8 cellular contexts compared by ENCODE assay signal in the genomic region with DNA sequence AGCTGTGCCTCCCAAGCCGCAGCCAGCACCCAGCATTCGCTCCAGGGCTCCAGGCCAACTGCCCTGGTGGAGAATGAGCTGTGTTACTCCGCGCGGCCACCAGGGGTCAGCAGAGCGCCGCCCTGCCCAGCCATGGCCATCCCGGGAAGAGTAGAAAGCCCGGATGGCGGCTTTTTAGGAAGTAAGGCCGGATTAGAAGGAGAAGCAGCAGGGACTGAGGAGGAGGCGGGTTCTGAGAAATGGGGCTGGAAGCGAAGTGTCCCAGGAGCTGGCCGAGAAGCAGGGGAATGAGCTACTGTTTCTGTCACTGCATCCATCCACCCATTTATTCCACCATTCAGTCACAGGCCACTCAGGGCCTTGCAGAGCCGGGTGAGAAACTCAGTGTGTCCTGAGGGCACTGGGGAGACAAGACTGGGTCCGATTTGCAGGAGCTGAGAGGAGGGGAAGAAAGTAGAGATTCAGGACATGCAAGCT. TPM values are rescaled to one million over a fixed set of nuclear protein-coding genes. Genes with fewer than 3 reads are reported as not detected.
DNase-seq lines count a peak whose midpoint lies in the region; ATAC-seq and TF ChIP-seq lines count a peak whose summit lies in the region.

No MANE protein-coding gene starts in this region.

- no peak overlapping the region for H4K91ac ChIP-seq in H9 (ENCODE audit: insufficient read length, low read depth, low read length)

- no peak overlapping the region for H2BK20ac ChIP-seq in H9 (ENCODE audit: low read depth, low read length, poor library complexity, severe bottlenecking)

- H3K36me3 ChIP-seq in BLaER1 treated with 17β-estradiol and CSF1 and Interleukin-3, amounts not matched to agents 10 nM and 100 nM = no peaks in the 10 kb centered on the region
- H3K36me3 ChIP-seq in effector memory CD4-positive, alpha-beta T cell (ENCODE audit: control insufficient read depth, insufficient read depth, low read length) = no peaks in the 10 kb centered on the region

- no peak overlapping the region for H4K5ac ChIP-seq in H9 (ENCODE audit: insufficient read length, low read depth, low read length)

- peaks cover 8 to 10% of the 10 kb centered on the region in 2 experiments for H3K4me1 Mint-ChIP-seq in H9
- H3K4me1 Mint-ChIP-seq in activated CD8-positive, alpha-beta T cell treated with anti-CD3 and anti-CD28 coated beads, Interleukin-2, amount 10 ng/mL, durations not matched to agents 7 days and 5 days (ENCODE audit: low read depth) = peaks cover 10% of the 10 kb centered on the region
- H3K4me1 Mint-ChIP-seq in mesothelial cell of epicardium = peaks cover 4% of the 10 kb centered on the region

- H3K56ac ChIP-seq in H9 (ENCODE audit: insufficient read length, low read depth, low read length) = no peak overlapping the region

- H3K14ac ChIP-seq in H9 (ENCODE audit: insufficient read depth, low read length) = no peak overlapping the region

- H3K79me1 ChIP-seq in H9 (ENCODE audit: insufficient read depth, low read depth, low read length, poor library complexity, severe bottlenecking) = no peaks in the 10 kb centered on the region

- no peak overlapping the region for H2AFZ ChIP-seq in H9 (ENCODE audit: low read length)

- H2AK5ac ChIP-seq in H9 (ENCODE audit: insufficient read length, low read length) = no peak overlapping the region

- H3K36me3 Mint-ChIP-seq in H9 (ENCODE audit: insufficient read depth in 1 of 3, low read depth in 3 of 3) = peaks cover 0 to 7% (median 0%) of the 10 kb centered on the region in 3 experiments; a peak in 2 of 7 replicates
- no peaks in the 10 kb centered on the region for H3K36me3 Mint-ChIP-seq in activated CD8-positive, alpha-beta T cell treated with anti-CD3 and anti-CD28 coated beads, Interleukin-2, amount 10 ng/mL, durations not matched to agents 7 days and 5 days (ENCODE audit: low read depth)
- H3K36me3 Mint-ChIP-seq in mesothelial cell of epicardium = peaks cover 2% of the 10 kb centered on the region

- no peak overlapping the region for H2BK12ac ChIP-seq in H9 (ENCODE audit: insufficient read length, low read depth, low read length)

- H3K4me1 ChIP-seq in BLaER1 treated with 17β-estradiol and CSF1 and Interleukin-3, amounts not matched to agents 10 nM and 100 nM = peaks cover 0 to 7% (median 0%) of the 10 kb centered on the region in 10 experiments; a peak in 2 of 20 replicates
- no peaks in the 10 kb centered on the region for H3K4me1 ChIP-seq in H9 (ENCODE audit: insufficient read depth, low read length)
- peaks cover 6% of the 10 kb centered on the region for H3K4me1 ChIP-seq in effector memory CD4-positive, alpha-beta T cell (ENCODE audit: control insufficient read depth, insufficient read depth, low read length, poor library complexity, severe bottlenecking)

- peak overlapping the region in 1 of 2 experiments; percentile 60; a peak in 3 of 5 replicates for H3K4me3 Mint-ChIP-seq in H9
- H3K4me3 Mint-ChIP-seq in activated CD8-positive, alpha-beta T cell treated with anti-CD3 and anti-CD28 coated beads, Interleukin-2, amount 10 ng/mL, durations not matched to agents 7 days and 5 days = no peak overlapping the region
- no peak overlapping the region for H3K4me3 Mint-ChIP-seq in mesothelial cell of epicardium

- POLR2A ChIA-PET in activated CD8-positive, alpha-beta T cell treated with anti-CD3 and anti-CD28 coated beads, Interleukin-2, amount 10 ng/mL, durations not matched to agents 7 days and 5 days (lab: Charles Lee) = interaction anchor here (1.2 kb wide), 2 partner anchors 101 to 231 kb away, joined by 3 to 4 read pairs; a partner anchor contains a TSS

- H3K18ac ChIP-seq in H9 (ENCODE audit: insufficient read length, low read depth, low read length) = no peak overlapping the region

- H3K9me3 Mint-ChIP-seq in H9 = peaks cover 8 to 9% of the 10 kb centered on the region in 2 experiments
- H3K9me3 Mint-ChIP-seq in activated CD8-positive, alpha-beta T cell treated with anti-CD3 and anti-CD28 coated beads, Interleukin-2, amount 10 ng/mL, durations not matched to agents 7 days and 5 days (ENCODE audit: insufficient read depth) = no peaks in the 10 kb centered on the region
- H3K9me3 Mint-ChIP-seq in mesothelial cell of epicardium = no peaks in the 10 kb centered on the region

- no peak overlapping the region for H3K23ac ChIP-seq in H9 (ENCODE audit: insufficient read length, low read depth, low read length)

- no peak overlapping the region for H2BK15ac ChIP-seq in H9 (ENCODE audit: low read depth, low read length)

- H3K4me2 ChIP-seq in BLaER1 treated with 17β-estradiol and CSF1 and Interleukin-3, amounts not matched to agents 10 nM and 100 nM = peak overlapping the region in 9 of 11 experiments; percentile 7 to 57 (median 39); a peak in 14 of 22 replicates
- H3K4me2 ChIP-seq in H9 (ENCODE audit: insufficient read depth, insufficient read length, low read length) = no peak overlapping the region

- no peak overlapping the region for H2BK5ac ChIP-seq in H9 (ENCODE audit: insufficient read length, low read length)

- CTCF ChIA-PET in activated CD8-positive, alpha-beta T cell treated with anti-CD3 and anti-CD28 coated beads, Interleukin-2, amount 10 ng/mL, durations not matched to agents 7 days and 5 days (lab: Charles Lee) = interaction anchor here (0.5 to 5.0 kb wide), 90 partner anchors 9 to 378 kb away, joined by 3 to 66 read pairs (median 4); a partner anchor contains a TSS

- no peak overlapping the region for H3K9ac ChIP-seq in BLaER1 treated with 17β-estradiol and CSF1 and Interleukin-3, amounts not matched to agents 10 nM and 100 nM
- H3K9ac ChIP-seq in H9 (ENCODE audit: extremely low read depth, insufficient read length, low read length) = no peak overlapping the region

- no peak overlapping the region for H3T11ph ChIP-seq in H9 (ENCODE audit: low read length)

- H3K4me3 ChIP-seq in BLaER1 treated with 17β-estradiol and CSF1 and Interleukin-3, amounts not matched to agents 10 nM and 100 nM = no peak overlapping the region
- no peak overlapping the region for H3K4me3 ChIP-seq in effector memory CD4-positive, alpha-beta T cell (ENCODE audit: insufficient read depth, low read depth, low read length, poor library complexity, severe bottlenecking)

- H3K27me3 ChIP-seq in BLaER1 treated with 17β-estradiol and CSF1 and Interleukin-3, amounts not matched to agents 10 nM and 100 nM = peaks cover under 1 to 6% (median 2%) of the 10 kb centered on the region in 11 experiments; a peak in 15 of 22 replicates
- H3K27me3 ChIP-seq in H9 (ENCODE audit: insufficient read depth, low read length) = no peaks in the 10 kb centered on the region
- H3K27me3 ChIP-seq in effector memory CD4-positive, alpha-beta T cell (replicated peaks; ENCODE audit: control insufficient read depth, insufficient read depth, low read length, poor library complexity, severe bottlenecking) = peaks cover 4% of the 10 kb centered on the region

- H3K9me3 ChIP-seq in BLaER1 treated with 17β-estradiol and CSF1 and Interleukin-3, amounts not matched to agents 10 nM and 100 nM (replicated peaks in 1 of 11) = peaks cover 0 to 11% (median 5%) of the 10 kb centered on the region in 11 experiments; a peak in 8 of 22 replicates
- H3K9me3 ChIP-seq in H9 (ENCODE audit: control insufficient read depth, low read depth, low read length) = no peaks in the 10 kb centered on the region
- H3K9me3 ChIP-seq in effector memory CD4-positive, alpha-beta T cell (ENCODE audit: control insufficient read depth, low read length) = no peaks in the 10 kb centered on the region

- peak; percentile 81 for ATAC-seq in activated CD8-positive, alpha-beta T cell treated with anti-CD3 and anti-CD28 coated beads, Interleukin-2, amount 10 ng/mL, durations not matched to agents 7 days and 5 days
- ATAC-seq in HG02840 (IDR thresholded peaks at IDR 0.05; ENCODE audit: low FRiP score, unreplicated experiment) = no peak

- H4K8ac ChIP-seq in H9 (replicated peaks; ENCODE audit: insufficient read length, low read depth, low read length) = no peak overlapping the region

- no peaks in the 10 kb centered on the region for H4K20me1 ChIP-seq in BLaER1 treated with 17β-estradiol and CSF1 and Interleukin-3, amounts not matched to agents 10 nM and 100 nM
- no peaks in the 10 kb centered on the region for H4K20me1 ChIP-seq in H9 (ENCODE audit: control insufficient read depth, insufficient read depth, insufficient read length)

- H3K27me3 Mint-ChIP-seq in H9 (ENCODE audit: low read depth) = peaks cover 29% of the 10 kb centered on the region
- H3K27me3 Mint-ChIP-seq in activated CD8-positive, alpha-beta T cell treated with anti-CD3 and anti-CD28 coated beads, Interleukin-2, amount 10 ng/mL, durations not matched to agents 7 days and 5 days (ENCODE audit: low read depth) = peaks cover 8% of the 10 kb centered on the region
- no peaks in the 10 kb centered on the region for H3K27me3 Mint-ChIP-seq in mesothelial cell of epicardium (ENCODE audit: low read depth)

- H2BK120ac ChIP-seq in H9 (ENCODE audit: low read depth, low read length, poor library complexity, severe bottlenecking) = no peak overlapping the region

- TF ChIP-seq CTCF in H9 (conservative IDR thresholded peaks at IDR 0.05) (peak; percentile 99), mesothelial cell of epicardium (IDR thresholded peaks at IDR 0.05; ENCODE audit: unreplicated experiment) (peak; percentile 99)

- no CpG with 5 or more reads among the region's 16 CpGs for WGBS in H9 (ENCODE audit: extremely low coverage, insufficient read length, low lambda C conversion rate)

- H3K79me2 ChIP-seq in H9 (ENCODE audit: insufficient read depth, low read length) = no peaks in the 10 kb centered on the region

- H3K27ac Mint-ChIP-seq in H9 (peak overlapping the region in 1 of 3 experiments; percentile 3; a peak in 1 of 7 replicates), mesothelial cell of epicardium (no peak overlapping the region)
- H3K27ac Mint-ChIP-seq in activated CD8-positive, alpha-beta T cell treated with anti-CD3 and anti-CD28 coated beads, Interleukin-2, amount 10 ng/mL, durations not matched to agents 7 days and 5 days = peak overlapping the region; percentile 10

- no peak overlapping the region for H3K27ac ChIP-seq in BLaER1 treated with 17β-estradiol and CSF1 and Interleukin-3, amounts not matched to agents 10 nM and 100 nM
- H3K27ac ChIP-seq in H9 (ENCODE audit: insufficient read length, low read depth, low read length) = no peak overlapping the region
- H3K27ac ChIP-seq in effector memory CD4-positive, alpha-beta T cell (ENCODE audit: insufficient read depth, low read length, poor library complexity, severe bottlenecking) = no peak overlapping the region

- no peak overlapping the region for H3K4ac ChIP-seq in H9 (ENCODE audit: low read depth, low read length)

- H3K23me2 ChIP-seq in H9 (ENCODE audit: insufficient read length, low read depth, low read length, poor library complexity, severe bottlenecking) = no peaks in the 10 kb centered on the region

- DNase-seq in H9 (peak; percentile 89), NCI-H69 (lab: John Stamatoyannopoulos, UW) (peak; percentile 80), mesothelial cell of epicardium (ENCODE audit: low spot score in 2 of 2, unreplicated experiment in 2 of 2) (peak; percentile 64 to 91)
- peak; percentile 66 for DNase-seq in activated CD8-positive, alpha-beta T cell treated with anti-CD3 and anti-CD28 coated beads, Interleukin-2, amount 10 ng/mL, durations not matched to agents 7 days and 5 days
- peak; percentile 34 to 47 (median 36) for DNase-seq in effector memory CD4-positive, alpha-beta T cell
- DNase-seq in stimulated activated CD8-positive, alpha-beta memory T cell treated with anti-CD3 and anti-CD28 coated beads, Interleukin-4, amount 100 ng/mL, for 24 hours (ENCODE audit: low read depth) = peak; percentile 34

RNA-seq across cellular contexts. Expression of a gene that starts 6.6 kb away (rescaled TPM):
- 17.8 and 20.0 TPM in 2 replicates for total RNA-seq in H9 (2021)
- total RNA-seq in activated CD8-positive, alpha-beta T cell treated with anti-CD3 and anti-CD28 coated beads, Interleukin-2, amount 10 ng/mL, durations not matched to agents 7 days and 5 days = not detected
- total RNA-seq in mesothelial cell of epicardium = 3.4 to 3.9 TPM (median 3.9 TPM) in 3 replicates

RNA-seq across cellular contexts. Expression of a gene that starts 35.3 kb away (rescaled TPM):
- total RNA-seq in H9 (2021) = 65.1 and 66.9 TPM in 2 replicates
- 10 to 100 TPM; 74.4 to 76.8 TPM for total RNA-seq in activated CD8-positive, alpha-beta T cell treated with anti-CD3 and anti-CD28 coated beads, Interleukin-2, amount 10 ng/mL, durations not matched to agents 7 days and 5 days
- 35.4 to 38.1 TPM (median 36.2 TPM) in 3 replicates for total RNA-seq in mesothelial cell of epicardium

Comparison
In these comparisons a context has a peak if more than half of its experiments do, and no peak if none do; other contexts are left out.
1. DNase-seq: peak in every context shown above with its lines; median percentile 89 in H9; 80 in NCI-H69; 78 in mesothelial cell of epicardium; 66 in activated CD8-positive, alpha-beta T cell treated with anti-CD3 and anti-CD28 coated beads, Interleukin-2, amount 10 ng/mL, durations not matched to agents 7 days and 5 days; 36 in effector memory CD4-positive, alpha-beta T cell; 34 in stimulated activated CD8-positive, alpha-beta memory T cell treated with anti-CD3 and anti-CD28 coated beads, Interleukin-4, amount 100 ng/mL, for 24 hours.